In the genomic region with DNA sequence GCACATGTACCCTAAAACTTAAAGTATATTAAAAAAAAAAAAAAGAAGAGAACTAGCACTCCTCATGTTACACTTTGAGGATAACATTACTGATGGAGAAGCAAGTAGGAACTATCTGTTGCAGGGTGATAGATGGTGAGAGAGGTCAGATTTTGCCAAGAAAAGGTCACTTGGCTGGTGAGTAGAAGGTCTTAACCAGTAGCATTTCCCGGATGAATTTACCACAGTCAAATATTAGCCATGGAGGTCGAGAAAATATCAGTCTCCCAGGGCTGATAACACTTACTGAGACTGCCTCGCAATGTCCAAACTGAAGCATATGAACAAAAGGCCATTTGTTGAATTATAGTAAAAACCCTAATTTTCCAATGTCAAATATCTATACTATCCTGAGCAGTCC, we compare ENCODE assay signal across 35 cellular contexts. TPM values are rescaled to one million over a fixed set of nuclear protein-coding genes. Genes with fewer than 3 reads are reported as not detected.
"Had no signal": no experiment of that assay in that cellular context is flagged by ENCODE, and none has a peak within 500 bp of the region (broad histone marks: within the 10 kb centered on the region; RNA-seq: fewer than 3 reads in every experiment).

No MANE protein-coding gene starts in this region.

- H3K36me3 ChIP-seq: brain microvascular endothelial cell, esophagus muscularis mucosa, gastrocnemius medialis, WERI-Rb-1 had no signal

- H3K27ac ChIP-seq: brain microvascular endothelial cell, coronary artery, dorsolateral prefrontal cortex, esophagus muscularis mucosa, foreskin keratinocyte, gastrocnemius medialis, WERI-Rb-1 had no signal

- DNase-seq: activated B cell treated with CpG ODN at 0.5 μM for 24 hours; activated CD4-positive, alpha-beta T cell treated with anti-CD3 and anti-CD28 coated beads for 48 hours; activated CD4-positive, alpha-beta T cell treated with anti-CD3 and anti-CD28 coated beads, Interleukin-2, amount 50 U/mL, for 1 hour; activated CD4-positive, alpha-beta T cell treated with anti-CD3 and anti-CD28 coated beads, Interleukin-2, amount 50 U/mL, for 48 hours; activated CD8-positive, alpha-beta memory T cell treated with anti-CD3 and anti-CD28 coated beads for 24 hours; activated CD8-positive, alpha-beta T cell treated with anti-CD3 and anti-CD28 coated beads for 36 hours; activated effector memory CD4-positive, alpha-beta T cell treated with Interleukin-2 at 50 U/mL for 16 hours; activated gamma-delta T cell treated with Interleukin-2 at 50 U/mL for 16 hours; activated naive CD4-positive, alpha-beta T cell treated with anti-CD3 and anti-CD28 coated beads, Interleukin-2, amount 50 U/mL, for 16 hours; activated naive CD4-positive, alpha-beta T cell treated with Interleukin-2 at 50 U/mL for 16 hours; activated T-cell treated with anti-CD3 and anti-CD28 coated beads, Interleukin-2, amount 50 U/mL, for 4 hours; amniotic stem cell; anterior cingulate cortex; brain microvascular endothelial cell; dorsolateral prefrontal cortex; effector memory CD8-positive, alpha-beta T cell; erythroblast; foreskin keratinocyte; gastrocnemius medialis; glutamatergic neuron; T-helper 1 cell; T-helper 17 cell; T1000; WERI-Rb-1 had no signal

- FAIRE-seq: astrocyte, bronchial epithelial cell had no signal

- H3K27me3 Mint-ChIP-seq: activated B cell treated with CpG ODN at 0.5 μM for 24 hours; activated CD8-positive, alpha-beta T cell treated with anti-CD3 and anti-CD28 coated beads for 36 hours; activated naive CD8-positive, alpha-beta T cell; activated T-helper 17 cell treated with anti-CD3 and anti-CD28 coated beads, Interleukin-2, amount 50 U/mL, for 72 hours; central memory CD8-positive, alpha-beta T cell; dendritic cell treated with granulocyte-macrophage colony-stimulating factor and Interleukin-4, amounts not matched to agents 40 ng/mL and 50 ng/mL, for 4 days; effector memory CD8-positive, alpha-beta T cell; T-helper 17 cell had no signal

- H3K4me1 ChIP-seq: esophagus muscularis mucosa, foreskin keratinocyte, gastrocnemius medialis had no signal

- H3K9me3 ChIP-seq: esophagus muscularis mucosa, gastrocnemius medialis had no signal

- H3K27ac Mint-ChIP-seq: activated B cell treated with CpG ODN at 0.5 μM for 24 hours; activated CD8-positive, alpha-beta T cell treated with anti-CD3 and anti-CD28 coated beads for 36 hours; activated naive CD8-positive, alpha-beta T cell; activated T-helper 17 cell treated with anti-CD3 and anti-CD28 coated beads, Interleukin-2, amount 50 U/mL, for 72 hours; dendritic cell treated with granulocyte-macrophage colony-stimulating factor and Interleukin-4, amounts not matched to agents 40 ng/mL and 50 ng/mL, for 4 days; effector memory CD8-positive, alpha-beta T cell; T-helper 17 cell; T-helper 2 cell treated with Interferon-gamma antibody and Interleukin-4, amounts not matched to agents 5 μg/mL and 100 μg/mL, for 36 hours had no signal

- H3K27me3 ChIP-seq: brain microvascular endothelial cell, dorsolateral prefrontal cortex, esophagus muscularis mucosa, foreskin keratinocyte, gastrocnemius medialis had no signal

- H3K9me3 Mint-ChIP-seq: activated B cell treated with CpG ODN at 0.5 μM for 24 hours; activated CD8-positive, alpha-beta T cell treated with anti-CD3 and anti-CD28 coated beads for 36 hours had no signal

- H3K4me3 Mint-ChIP-seq: activated B cell treated with CpG ODN at 0.5 μM for 24 hours; activated CD8-positive, alpha-beta T cell treated with anti-CD3 and anti-CD28 coated beads for 36 hours; activated naive CD8-positive, alpha-beta T cell; activated T-cell treated with anti-CD3 and anti-CD28 coated beads, Interleukin-2, amount 50 U/mL, for 4 hours; activated T-helper 17 cell treated with anti-CD3 and anti-CD28 coated beads, Interleukin-2, amount 50 U/mL, for 72 hours; central memory CD8-positive, alpha-beta T cell; dendritic cell treated with granulocyte-macrophage colony-stimulating factor and Interleukin-4, amounts not matched to agents 40 ng/mL and 50 ng/mL, for 4 days; effector memory CD8-positive, alpha-beta T cell; T-helper 17 cell; T-helper 2 cell treated with Interferon-gamma antibody and Interleukin-4, amounts not matched to agents 5 μg/mL and 100 μg/mL, for 36 hours had no signal

- H3K4me3 ChIP-seq: coronary artery, dorsolateral prefrontal cortex, esophagus muscularis mucosa, gastrocnemius medialis had no signal

- ATAC-seq: activated CD4-positive, CD25-positive, alpha-beta regulatory T cell treated with anti-CD3 and anti-CD28 coated beads, Interleukin-2, amount 50 U/mL, for 24 hours; activated CD8-positive, alpha-beta T cell treated with anti-CD3 and anti-CD28 coated beads for 36 hours; activated T-cell treated with anti-CD3 and anti-CD28 coated beads, Interleukin-2, amount 50 U/mL, for 4 hours; activated T-helper 17 cell treated with anti-CD3 and anti-CD28 coated beads, Interleukin-2, amount 50 U/mL, for 72 hours; effector memory CD8-positive, alpha-beta T cell; foreskin keratinocyte; gastrocnemius medialis; T-helper 17 cell had no signal

- H3K4me1 Mint-ChIP-seq: activated B cell treated with CpG ODN at 0.5 μM for 24 hours; activated T-helper 17 cell treated with anti-CD3 and anti-CD28 coated beads, Interleukin-2, amount 50 U/mL, for 72 hours; central memory CD8-positive, alpha-beta T cell; T-helper 17 cell had no signal

- H3K36me3 Mint-ChIP-seq: activated naive CD8-positive, alpha-beta T cell had no signal

RNA-seq across cellular contexts. Expression of gene BBOX1, which starts 14.7 kb away (rescaled TPM):
- total RNA-seq: activated B cell treated with CpG ODN at 0.5 μM for 24 hours; activated CD8-positive, alpha-beta T cell treated with anti-CD3 and anti-CD28 coated beads for 36 hours; activated T-cell treated with anti-CD3 and anti-CD28 coated beads, Interleukin-2, amount 50 U/mL, for 4 hours; activated T-helper 17 cell treated with anti-CD3 and anti-CD28 coated beads, Interleukin-2, amount 50 U/mL, for 72 hours; cardiac septum; foreskin keratinocyte; T-helper 17 cell had no signal

RNA-seq across cellular contexts. Expression of gene FIBIN, which starts 32.0 kb away (rescaled TPM):
- total RNA-seq: activated B cell treated with CpG ODN at 0.5 μM for 24 hours; activated CD8-positive, alpha-beta T cell treated with anti-CD3 and anti-CD28 coated beads for 36 hours; activated T-cell treated with anti-CD3 and anti-CD28 coated beads, Interleukin-2, amount 50 U/mL, for 4 hours; activated T-helper 17 cell treated with anti-CD3 and anti-CD28 coated beads, Interleukin-2, amount 50 U/mL, for 72 hours; T-helper 17 cell had no signal
